ENCODE assay signal across 25 cellular contexts in the genomic region with DNA sequence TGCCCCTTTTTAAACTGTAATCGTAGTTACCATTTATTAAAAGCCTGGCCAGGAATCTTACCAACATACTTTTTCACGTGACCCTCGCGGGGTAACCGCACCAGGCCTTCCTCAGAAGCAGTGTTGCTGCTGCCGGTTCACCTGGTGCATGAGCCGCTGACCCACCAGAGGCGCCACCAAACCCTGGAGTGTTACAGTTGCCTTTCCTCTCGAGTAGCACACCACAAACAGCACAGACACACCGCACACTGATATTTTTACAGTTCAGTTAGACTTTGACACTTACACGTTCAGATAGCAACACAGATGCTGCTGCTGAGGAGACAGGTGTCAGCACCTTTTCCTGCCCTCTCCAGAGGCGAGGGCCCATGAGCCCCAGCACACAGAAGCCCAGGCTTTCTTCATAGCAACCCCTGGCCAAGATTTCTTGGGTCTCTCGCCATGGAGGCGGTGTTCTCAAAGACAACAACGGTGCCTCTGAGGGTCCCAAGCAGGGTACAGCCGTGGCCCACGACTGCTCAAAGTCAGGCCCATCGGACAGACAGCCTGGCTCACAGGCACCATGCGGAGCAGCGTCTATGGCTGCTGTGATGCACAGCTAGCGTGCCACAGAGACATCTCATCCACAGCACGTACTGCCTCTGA.
"Had no signal": no experiment of that assay in that cellular context is flagged by ENCODE, and none has a peak within 500 bp of the region (broad histone marks: within the 10 kb centered on the region; RNA-seq: fewer than 3 reads in every experiment).

No MANE protein-coding gene starts in this region.

- H3K9me3 ChIP-seq: neutrophil, vagina had no signal

- H3K9me3 Mint-ChIP-seq: T-helper 2 cell treated with Interferon-gamma antibody and Interleukin-4, amounts not matched to agents 5 μg/mL and 100 μg/mL, for 36 hours had no signal

- H3K36me3 ChIP-seq: left ventricle myocardium inferior, neutrophil, sigmoid colon, transverse colon, vagina had no signal

- H3K27ac ChIP-seq: foreskin keratinocyte, left ventricle myocardium inferior, neutrophil, parathyroid adenoma, sigmoid colon, transverse colon, vagina, VCaP had no signal

- H3K27ac Mint-ChIP-seq: activated CD4-positive, alpha-beta T cell treated with anti-CD3 and anti-CD28 coated beads, Interleukin-2, amount 10 ng/mL, durations not matched to agents 7 days and 5 days; activated CD8-positive, alpha-beta memory T cell treated with anti-CD3 and anti-CD28 coated beads, Interleukin-2, amount 10 ng/mL, durations not matched to agents 7 days and 5 days; activated CD8-positive, alpha-beta T cell treated with anti-CD3 and anti-CD28 coated beads for 36 hours; activated naive CD8-positive, alpha-beta T cell treated with anti-CD3 and anti-CD28 coated beads, Interleukin-2, amount 50 U/mL, for 24 hours; dendritic cell treated with granulocyte-macrophage colony-stimulating factor and Interleukin-4, amounts not matched to agents 40 ng/mL and 50 ng/mL, for 4 days; natural killer cell treated with Interleukin-12 subunit alpha and Interleukin-12 subunit beta and Interleukin-15 and Interleukin-18, amount 100 ng/mL, for 72 hours; stimulated activated naive B cell treated with anti-CD40 and anti-IgM and Interleukin-4, amounts not matched to agents 10 μg/mL and 1 μg/mL and 100 μg/mL, for 72 hours; T-helper 2 cell treated with Interferon-gamma antibody and Interleukin-4, amounts not matched to agents 5 μg/mL and 100 μg/mL, for 36 hours had no signal

- ATAC-seq: activated CD4-positive, CD25-positive, alpha-beta regulatory T cell treated with anti-CD3 and anti-CD28 coated beads, Interleukin-2, amount 50 U/mL, for 24 hours; activated CD8-positive, alpha-beta memory T cell treated with anti-CD3 and anti-CD28 coated beads, Interleukin-2, amount 10 ng/mL, durations not matched to agents 7 days and 5 days; activated CD8-positive, alpha-beta T cell treated with anti-CD3 and anti-CD28 coated beads for 36 hours; activated naive CD8-positive, alpha-beta T cell treated with anti-CD3 and anti-CD28 coated beads, Interleukin-2, amount 50 U/mL, for 24 hours; foreskin keratinocyte; natural killer cell treated with Interleukin-12 subunit alpha and Interleukin-12 subunit beta and Interleukin-15 and Interleukin-18, amount 100 ng/mL, for 72 hours; stimulated activated naive B cell treated with anti-CD40 and anti-IgM and Interleukin-4, amounts not matched to agents 10 μg/mL and 1 μg/mL and 100 μg/mL, for 72 hours had no signal

- H3K27me3 Mint-ChIP-seq: activated CD4-positive, alpha-beta T cell treated with anti-CD3 and anti-CD28 coated beads, Interleukin-2, amount 10 ng/mL, durations not matched to agents 7 days and 5 days had no signal

- H2AFZ ChIP-seq: parathyroid adenoma had no signal

- H3K4me1 ChIP-seq: foreskin keratinocyte had no signal

- DNase-seq: activated CD4-positive, alpha-beta T cell treated with anti-CD3 and anti-CD28 coated beads, Interleukin-2, amount 10 ng/mL, durations not matched to agents 7 days and 5 days; activated CD8-positive, alpha-beta memory T cell treated with anti-CD3 and anti-CD28 coated beads, Interleukin-2, amount 10 ng/mL, durations not matched to agents 7 days and 5 days; activated CD8-positive, alpha-beta T cell treated with anti-CD3 and anti-CD28 coated beads for 36 hours; activated effector memory CD4-positive, alpha-beta T cell treated with anti-CD3 and anti-CD28 coated beads, Interleukin-2, amount 50 U/mL, for 16 hours; activated naive CD4-positive, alpha-beta T cell treated with anti-CD3 and anti-CD28 coated beads, Interleukin-2, amount 50 U/mL, for 16 hours; activated naive CD8-positive, alpha-beta T cell treated with anti-CD3 and anti-CD28 coated beads, Interleukin-2, amount 50 U/mL, for 24 hours; activated T-cell treated with anti-CD3 and anti-CD28 coated beads for 4 hours; effector CD4-positive, alpha-beta T cell; foreskin keratinocyte; hippocampal formation; left ventricle myocardium inferior; mammary epithelial cell; sigmoid colon; stimulated activated CD4-positive, alpha-beta T cell treated with anti-CD3 and anti-CD28 coated beads, Interleukin-2, amount 100 ng/mL, for 48 hours; stimulated activated CD8-positive, alpha-beta memory T cell treated with anti-CD3 and anti-CD28 coated beads, Interleukin-4, amount 100 ng/mL, for 48 hours; stimulated activated naive B cell treated with anti-CD40 and anti-IgM and Interleukin-4, amounts not matched to agents 10 μg/mL and 1 μg/mL and 100 μg/mL, for 72 hours; transverse colon had no signal

- H3K4me1 Mint-ChIP-seq: activated CD4-positive, alpha-beta T cell treated with anti-CD3 and anti-CD28 coated beads, Interleukin-2, amount 10 ng/mL, durations not matched to agents 7 days and 5 days; activated CD8-positive, alpha-beta memory T cell treated with anti-CD3 and anti-CD28 coated beads, Interleukin-2, amount 10 ng/mL, durations not matched to agents 7 days and 5 days; activated naive CD8-positive, alpha-beta T cell treated with anti-CD3 and anti-CD28 coated beads, Interleukin-2, amount 50 U/mL, for 24 hours; stimulated activated naive B cell treated with anti-CD40 and anti-IgM and Interleukin-4, amounts not matched to agents 10 μg/mL and 1 μg/mL and 100 μg/mL, for 72 hours had no signal

- H3K4me3 ChIP-seq: left ventricle myocardium inferior, sigmoid colon, transverse colon, vagina had no signal

- H3K27me3 ChIP-seq: foreskin keratinocyte, neutrophil, sigmoid colon, transverse colon, vagina had no signal

- H3K36me3 Mint-ChIP-seq: activated CD8-positive, alpha-beta memory T cell treated with anti-CD3 and anti-CD28 coated beads, Interleukin-2, amount 10 ng/mL, durations not matched to agents 7 days and 5 days; natural killer cell treated with Interleukin-12 subunit alpha and Interleukin-12 subunit beta and Interleukin-15 and Interleukin-18, amount 100 ng/mL, for 72 hours had no signal

- H3K4me3 Mint-ChIP-seq: activated CD4-positive, alpha-beta T cell treated with anti-CD3 and anti-CD28 coated beads, Interleukin-2, amount 10 ng/mL, durations not matched to agents 7 days and 5 days; activated CD8-positive, alpha-beta memory T cell treated with anti-CD3 and anti-CD28 coated beads, Interleukin-2, amount 10 ng/mL, durations not matched to agents 7 days and 5 days; activated CD8-positive, alpha-beta T cell treated with anti-CD3 and anti-CD28 coated beads for 36 hours; activated naive CD8-positive, alpha-beta T cell treated with anti-CD3 and anti-CD28 coated beads, Interleukin-2, amount 50 U/mL, for 24 hours; dendritic cell treated with granulocyte-macrophage colony-stimulating factor and Interleukin-4, amounts not matched to agents 40 ng/mL and 50 ng/mL, for 4 days; natural killer cell treated with Interleukin-12 subunit alpha and Interleukin-12 subunit beta and Interleukin-15 and Interleukin-18, amount 100 ng/mL, for 72 hours; stimulated activated naive B cell treated with anti-CD40 and anti-IgM and Interleukin-4, amounts not matched to agents 10 μg/mL and 1 μg/mL and 100 μg/mL, for 72 hours; T-helper 2 cell treated with Interferon-gamma antibody and Interleukin-4, amounts not matched to agents 5 μg/mL and 100 μg/mL, for 36 hours had no signal

- H3K9ac ChIP-seq: parathyroid adenoma had no signal
